Comparison of ENCODE assay signal across 20 cellular contexts in the genomic region with DNA sequence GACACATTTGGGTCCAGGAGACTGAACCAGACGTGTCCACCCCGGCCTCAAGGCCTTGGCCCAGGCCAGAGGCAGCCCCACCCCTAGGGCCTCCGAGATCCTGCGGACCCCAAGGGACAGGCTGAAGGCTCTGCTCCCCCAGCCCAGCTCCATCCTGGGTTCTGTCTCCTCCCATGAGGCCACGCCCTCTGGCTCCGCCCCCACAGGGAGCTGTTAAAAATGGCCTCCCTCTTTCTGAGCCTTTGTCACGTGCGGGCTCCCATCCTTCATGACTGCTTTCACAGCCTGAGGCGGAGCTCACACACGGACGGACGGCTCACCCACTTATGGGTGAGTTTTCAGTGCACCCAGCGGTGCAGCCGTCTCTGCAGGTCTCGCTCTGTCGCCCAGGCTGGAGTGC. TPM values are rescaled to one million over a fixed set of nuclear protein-coding genes. Genes with fewer than 3 reads are reported as not detected.
DNase-seq lines count a peak whose midpoint lies in the region; ATAC-seq and TF ChIP-seq lines count a peak whose summit lies in the region.
"Had no signal": no experiment of that assay in that cellular context is flagged by ENCODE, and none has a peak within 500 bp of the region (broad histone marks: within the 10 kb centered on the region; RNA-seq: fewer than 3 reads in every experiment).

No MANE protein-coding gene starts in this region.

- no peaks in the 10 kb centered on the region for H3K4me1 ChIP-seq in Karpas-422 (ENCODE audit: low read length)
- H3K4me1 ChIP-seq in CD8-positive, alpha-beta T cell (ENCODE audit: insufficient read depth, low read length): no peaks in the 10 kb centered on the region
- H3K4me1 ChIP-seq: upper lobe of left lung had no signal

- no peak overlapping the region for H3K4me3 Mint-ChIP-seq in CD4-positive, alpha-beta T cell
- H3K4me3 Mint-ChIP-seq in CD8-positive, alpha-beta T cell: no peak overlapping the region
- no peak overlapping the region for H3K4me3 Mint-ChIP-seq in osteocyte (ENCODE audit: unreplicated experiment)
- H3K4me3 Mint-ChIP-seq: T-helper 1 cell treated with Interleukin-12 subunit alpha and Interleukin-12 subunit beta and Interleukin-4 antibody, amounts not matched to agents 30 μg/mL and 1 μg/mL, for 36 hours had no signal

- no peak overlapping the region for H3K27ac ChIP-seq in CD4-positive, alpha-beta T cell (ENCODE audit: low read depth, low read length)
- no peak overlapping the region for H3K27ac ChIP-seq in Karpas-422 (ENCODE audit: low read length)
- H3K27ac ChIP-seq in CD8-positive, alpha-beta T cell (ENCODE audit: low read depth, low read length): no peak overlapping the region
- H3K27ac ChIP-seq: KMS-11, upper lobe of left lung had no signal

- ATAC-seq in CD4-positive, alpha-beta T cell (ENCODE audit: poor library complexity): peak; percentile 46
- ATAC-seq in esophagus mucosa: no peak
- no peak for ATAC-seq in CD8-positive, alpha-beta T cell

- H3K27me3 Mint-ChIP-seq in CD4-positive, alpha-beta T cell: no peaks in the 10 kb centered on the region
- H3K27me3 Mint-ChIP-seq in CD8-positive, alpha-beta T cell (ENCODE audit: low read depth): no peaks in the 10 kb centered on the region
- H3K27me3 Mint-ChIP-seq in osteocyte (ENCODE audit: unreplicated experiment): peaks cover 5% of the 10 kb centered on the region

- no peak overlapping the region for H3K4me2 ChIP-seq in Karpas-422 (ENCODE audit: low read depth, low read length, poor library complexity, severe bottlenecking)
- H3K4me2 ChIP-seq: KMS-11 had no signal

- CTCF ChIA-PET in CD4-positive, alpha-beta T cell (lab: Charles Lee): no interaction called here
- CTCF ChIA-PET in CD8-positive, alpha-beta T cell (lab: Charles Lee): no interaction called here

- POLR2A ChIA-PET in CD4-positive, alpha-beta T cell (lab: Charles Lee): no interaction called here
- POLR2A ChIA-PET in CD8-positive, alpha-beta T cell (lab: Charles Lee): no interaction called here

- H3K27ac Mint-ChIP-seq in CD4-positive, alpha-beta T cell: no peak overlapping the region
- H3K27ac Mint-ChIP-seq in CD8-positive, alpha-beta T cell: no peak overlapping the region
- no peak overlapping the region for H3K27ac Mint-ChIP-seq in osteocyte (ENCODE audit: unreplicated experiment)
- H3K27ac Mint-ChIP-seq: T-helper 1 cell treated with Interleukin-12 subunit alpha and Interleukin-12 subunit beta and Interleukin-4 antibody, amounts not matched to agents 30 μg/mL and 1 μg/mL, for 36 hours had no signal

- no peaks in the 10 kb centered on the region for H3K9me2 ChIP-seq in Karpas-422 (replicated peaks; ENCODE audit: insufficient read depth, low read length)

- no peaks in the 10 kb centered on the region for H3K36me3 ChIP-seq in Karpas-422 (ENCODE audit: insufficient read depth, low read length)
- H3K36me3 ChIP-seq in CD8-positive, alpha-beta T cell (ENCODE audit: insufficient read depth, low read length): no peaks in the 10 kb centered on the region
- H3K36me3 ChIP-seq: upper lobe of left lung had no signal

- peak; percentile 40 to 56 for DNase-seq in SHP77 (lab: John Stamatoyannopoulos, UW)
- DNase-seq in SHP77 treated with DMSO at 0.1 percent for 48 hours (lab: John Stamatoyannopoulos, UW): no peak
- peak in 1 of 10 experiments; percentile 12 for DNase-seq in CD4-positive, alpha-beta T cell
- DNase-seq in Karpas-422: peak; percentile 57
- DNase-seq in germinal center (ENCODE audit: low spot score): peak; percentile 24
- DNase-seq in CD8-positive, alpha-beta T cell: no peak
- DNase-seq in osteocyte (ENCODE audit: extremely low spot score, unreplicated experiment): no peak
- DNase-seq: activated gamma-delta T cell; amniotic stem cell; central memory CD4-positive, alpha-beta T cell; COR-L47; effector CD8-positive, alpha-beta T cell; NCI-H1048; NCI-H2107 had no signal

- no peaks in the 10 kb centered on the region for H3K4me1 Mint-ChIP-seq in CD4-positive, alpha-beta T cell (ENCODE audit: low read depth)
- no peaks in the 10 kb centered on the region for H3K4me1 Mint-ChIP-seq in CD8-positive, alpha-beta T cell (ENCODE audit: low read depth)
- H3K4me1 Mint-ChIP-seq in osteocyte (ENCODE audit: unreplicated experiment): peaks cover 4% of the 10 kb centered on the region

- H3K4me3 ChIP-seq in Karpas-422 (ENCODE audit: low read length): no peak overlapping the region
- no peak overlapping the region for H3K4me3 ChIP-seq in CD8-positive, alpha-beta T cell (ENCODE audit: low read depth, low read length)
- H3K4me3 ChIP-seq: upper lobe of left lung had no signal

- intact Hi-C loops in CD4-positive, alpha-beta T cell (cut with DNase I, micrococcal nuclease): no loop called here
- intact Hi-C loops in CD8-positive, alpha-beta T cell (cut with DNase I, micrococcal nuclease): no loop called here

- H3K36me3 Mint-ChIP-seq in CD4-positive, alpha-beta T cell (ENCODE audit: low read depth): no peaks in the 10 kb centered on the region
- H3K36me3 Mint-ChIP-seq in CD8-positive, alpha-beta T cell: no peaks in the 10 kb centered on the region
- no peaks in the 10 kb centered on the region for H3K36me3 Mint-ChIP-seq in osteocyte (ENCODE audit: unreplicated experiment)

- H3K9ac ChIP-seq in Karpas-422 (ENCODE audit: low read length): no peak overlapping the region
- H3K9ac ChIP-seq: KMS-11 had no signal

- H2AFZ ChIP-seq in Karpas-422 (ENCODE audit: low read length): no peak overlapping the region

- no peaks in the 10 kb centered on the region for H3K79me2 ChIP-seq in Karpas-422 (ENCODE audit: low read length)

- no peaks in the 10 kb centered on the region for H3K9me3 Mint-ChIP-seq in CD4-positive, alpha-beta T cell
- H3K9me3 Mint-ChIP-seq in CD8-positive, alpha-beta T cell: no peaks in the 10 kb centered on the region
- H3K9me3 Mint-ChIP-seq in osteocyte (ENCODE audit: unreplicated experiment): no peaks in the 10 kb centered on the region
- H3K9me3 Mint-ChIP-seq: T-helper 1 cell treated with Interleukin-12 subunit alpha and Interleukin-12 subunit beta and Interleukin-4 antibody, amounts not matched to agents 30 μg/mL and 1 μg/mL, for 36 hours had no signal

- no peaks in the 10 kb centered on the region for H3K9me3 ChIP-seq in CD4-positive, alpha-beta T cell (ENCODE audit: control insufficient read depth, low read length)
- H3K9me3 ChIP-seq in Karpas-422 (ENCODE audit: low read length): no peaks in the 10 kb centered on the region
- H3K9me3 ChIP-seq in CD8-positive, alpha-beta T cell (ENCODE audit: low read length): no peaks in the 10 kb centered on the region
- H3K9me3 ChIP-seq: upper lobe of left lung had no signal

- no peak for TF ChIP-seq CTCF in CD4-positive, alpha-beta T cell (IDR thresholded peaks at IDR 0.05)
- TF ChIP-seq CTCF in CD8-positive, alpha-beta T cell (IDR thresholded peaks at IDR 0.05): no peak
- TF ChIP-seq CTCF in osteocyte (IDR thresholded peaks at IDR 0.05): no peak

- H4K20me1 ChIP-seq in Karpas-422 (ENCODE audit: insufficient read depth, low read depth, low read length): no peaks in the 10 kb centered on the region

- H3K27me3 ChIP-seq in CD4-positive, alpha-beta T cell (ENCODE audit: control insufficient read depth, insufficient read depth, low read length): no peaks in the 10 kb centered on the region
- no peaks in the 10 kb centered on the region for H3K27me3 ChIP-seq in Karpas-422 (ENCODE audit: low read length)
- H3K27me3 ChIP-seq in CD8-positive, alpha-beta T cell (ENCODE audit: insufficient read depth, low read length): no peaks in the 10 kb centered on the region

RNA-seq across cellular contexts. Expression of gene CACNA1H, which starts 6.5 kb away (rescaled TPM):
- 1 to 10 TPM; 5.7 to 6.3 TPM for total RNA-seq in CD4-positive, alpha-beta T cell
- not detected in 2 replicates for total RNA-seq in Karpas-422 (2014; rRNA removed; shearing (Covaris generic); ENCODE audit: low replicate concordance)
- total RNA-seq in esophagus mucosa: 1.1 TPM
- total RNA-seq in CD8-positive, alpha-beta T cell: 1 to 10 TPM; 1.5 to 1.9 TPM
- 21.2 and 21.3 TPM in 2 replicates for total RNA-seq in osteocyte

RNA-seq across cellular contexts. Expression of gene C1QTNF8, which starts 50.4 kb away (rescaled TPM):
- total RNA-seq in CD4-positive, alpha-beta T cell: not detected
- not detected in 2 replicates for total RNA-seq in Karpas-422 (2014; rRNA removed; shearing (Covaris generic); ENCODE audit: low replicate concordance)
- total RNA-seq in esophagus mucosa (not detected), osteocyte (not detected in 2 replicates)
- total RNA-seq in CD8-positive, alpha-beta T cell: not detected
- total RNA-seq: lower leg skin, mucosa of gallbladder had no signal

Comparison
In these comparisons a context has a peak if more than half of its experiments do, and no peak if none do; other contexts are left out.
1. DNase-seq: peak in SHP77 (2 of 2), Karpas-422 (single experiment) and germinal center (single experiment); none in SHP77 treated with DMSO at 0.1 percent for 48 hours (single experiment), CD8-positive, alpha-beta T cell (0 of 7) and osteocyte (single experiment).